ENCODE assay signal across 10 cellular contexts in the genomic region with DNA sequence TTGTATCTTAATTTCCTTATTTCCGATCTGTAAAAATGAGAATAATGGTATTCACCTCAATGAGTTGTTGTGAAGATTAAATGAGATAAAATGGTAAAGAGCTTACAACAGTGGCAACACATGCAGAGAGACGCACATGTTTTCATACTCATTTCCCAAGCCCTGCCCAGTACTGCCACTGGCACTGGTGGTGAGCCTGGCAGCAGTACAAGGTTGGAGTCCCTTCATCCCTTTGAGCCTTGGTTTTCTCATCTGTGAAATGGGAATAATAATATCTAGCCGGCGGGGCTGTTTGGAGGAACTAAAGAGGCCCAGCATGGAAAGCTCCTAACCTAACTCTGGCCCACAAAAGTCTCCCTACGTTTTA. TPM values are rescaled to one million over a fixed set of nuclear protein-coding genes. Genes with fewer than 3 reads are reported as not detected.
DNase-seq lines count a peak whose midpoint lies in the region; ATAC-seq, FAIRE-seq and TF ChIP-seq lines count a peak whose summit lies in the region.
"Had no signal": no experiment of that assay in that cellular context is flagged by ENCODE, and none has a peak within 500 bp of the region (broad histone marks: within the 10 kb centered on the region; RNA-seq: fewer than 3 reads in every experiment).

No MANE protein-coding gene starts in this region.

- H3K36me3 ChIP-seq in iPS-20b (ENCODE audit: insufficient read depth, low read depth, low read length) (no peaks in the 10 kb centered on the region; the same call in 1 of the 2 replicates), subcutaneous abdominal adipose tissue (ENCODE audit: control insufficient read depth in 5 of 5, insufficient read depth in 5 of 5, low read length in 5 of 5) (no peaks in the 10 kb centered on the region)

- no peaks in the 10 kb centered on the region for H3K9me3 Mint-ChIP-seq in activated naive CD4-positive, alpha-beta T cell treated with anti-CD3 and anti-CD28 coated beads, Interleukin-2, amount 50 U/mL, for 24 hours
- no peaks in the 10 kb centered on the region for H3K9me3 Mint-ChIP-seq in activated CD8-positive, alpha-beta T cell treated with anti-CD3 and anti-CD28 coated beads for 36 hours

- peak overlapping the region; percentile 71; the same call in 1 of the 2 replicates for H3K4me3 ChIP-seq in iPS-20b (ENCODE audit: low read length)
- peak overlapping the region in 1 of 5 donors; percentile 75 for H3K4me3 ChIP-seq in subcutaneous abdominal adipose tissue (ENCODE audit: low read depth in 1 of 5, low read length in 5 of 5)

- peaks cover 19% of the 10 kb centered on the region for H3K4me1 Mint-ChIP-seq in activated naive CD4-positive, alpha-beta T cell treated with anti-CD3 and anti-CD28 coated beads, Interleukin-2, amount 50 U/mL, for 24 hours
- H3K4me1 Mint-ChIP-seq in activated CD8-positive, alpha-beta T cell treated with anti-CD3 and anti-CD28 coated beads for 36 hours (ENCODE audit: low read depth), result peaks cover 17% of the 10 kb centered on the region

- DNase-seq in activated naive CD4-positive, alpha-beta T cell treated with Interleukin-2 at 50 U/mL for 16 hours, result no peak
- no peak for DNase-seq in activated CD8-positive, alpha-beta T cell treated with anti-CD3 and anti-CD28 coated beads for 36 hours
- DNase-seq in urothelium cell line (ENCODE audit: low spot score), result no peak
- DNase-seq in GF-D8 (lab: John Stamatoyannopoulos, UW), result no peak
- DNase-seq in activated gamma-delta T cell (lab: John Stamatoyannopoulos, UW), result no peak
- DNase-seq: NCI-H187 had no signal

- H3K9ac ChIP-seq in iPS-20b (ENCODE audit: low read depth, low read length), result no peak overlapping the region; the same call in 1 of the 2 replicates
- peak overlapping the region in 1 of 5 donors; percentile 26 for H3K9ac ChIP-seq in subcutaneous abdominal adipose tissue (ENCODE audit: low read length in 5 of 5)

- ATAC-seq in activated CD8-positive, alpha-beta T cell treated with anti-CD3 and anti-CD28 coated beads for 36 hours, result no peak

- H3K27ac ChIP-seq in iPS-20b (ENCODE audit: low read length) (peak overlapping the region; percentile 26), subcutaneous abdominal adipose tissue (ENCODE audit: low read depth, low read length) (peak overlapping the region; percentile 80)

- no peak overlapping the region for H3K27ac Mint-ChIP-seq in activated naive CD4-positive, alpha-beta T cell treated with anti-CD3 and anti-CD28 coated beads, Interleukin-2, amount 50 U/mL, for 24 hours
- H3K27ac Mint-ChIP-seq in activated CD8-positive, alpha-beta T cell treated with anti-CD3 and anti-CD28 coated beads for 36 hours, result no peak overlapping the region

- intact Hi-C loops in activated CD8-positive, alpha-beta T cell treated with anti-CD3 and anti-CD28 coated beads for 36 hours (cut with micrococcal nuclease), result no loop called here

- no peak for TF ChIP-seq CTCF in activated CD8-positive, alpha-beta T cell treated with anti-CD3 and anti-CD28 coated beads for 36 hours (IDR thresholded peaks at IDR 0.05)

- no peak for FAIRE-seq in urothelium cell line (lab: Jason Lieb, UNC)

- H3K27me3 Mint-ChIP-seq in activated naive CD4-positive, alpha-beta T cell treated with anti-CD3 and anti-CD28 coated beads, Interleukin-2, amount 50 U/mL, for 24 hours, result peaks cover 38% of the 10 kb centered on the region
- H3K27me3 Mint-ChIP-seq in activated CD8-positive, alpha-beta T cell treated with anti-CD3 and anti-CD28 coated beads for 36 hours, result peaks cover 59% of the 10 kb centered on the region

- H3K4me1 ChIP-seq in iPS-20b (ENCODE audit: insufficient read depth, low read length) (peaks cover 15% of the 10 kb centered on the region), subcutaneous abdominal adipose tissue (ENCODE audit: control insufficient read depth in 5 of 5, insufficient read depth in 5 of 5, low read length in 5 of 5) (peaks cover 9 to 57% (median 52%) of the 10 kb centered on the region in 5 donors)

- H3K27me3 ChIP-seq in iPS-20b (ENCODE audit: insufficient read depth, low read length) (no peaks in the 10 kb centered on the region), subcutaneous abdominal adipose tissue (ENCODE audit: control insufficient read depth in 5 of 5, insufficient read depth in 4 of 5, low read length in 5 of 5) (no peaks in the 10 kb centered on the region)
- H3K27me3 ChIP-seq: testis had no signal

- H3K4me3 Mint-ChIP-seq in activated naive CD4-positive, alpha-beta T cell treated with anti-CD3 and anti-CD28 coated beads, Interleukin-2, amount 50 U/mL, for 24 hours, result peak overlapping the region; percentile 80
- H3K4me3 Mint-ChIP-seq in activated CD8-positive, alpha-beta T cell treated with anti-CD3 and anti-CD28 coated beads for 36 hours, result peak overlapping the region; percentile 50

- CTCF ChIA-PET in activated CD8-positive, alpha-beta T cell treated with anti-CD3 and anti-CD28 coated beads for 36 hours (lab: Charles Lee), result interaction anchor here (0.6 to 7.8 kb wide), 3 partner anchors 14 to 182 kb away, joined by 3 to 165 read pairs (median 17); no protein-coding TSS in a partner anchor

- POLR2A ChIA-PET in activated CD8-positive, alpha-beta T cell treated with anti-CD3 and anti-CD28 coated beads for 36 hours (lab: Charles Lee), result interaction anchor here (1.0 to 1.1 kb wide), 2 partner anchors 12 to 13 kb away, joined by 3 read pairs; no protein-coding TSS in a partner anchor

- H3K36me3 Mint-ChIP-seq in activated naive CD4-positive, alpha-beta T cell treated with anti-CD3 and anti-CD28 coated beads, Interleukin-2, amount 50 U/mL, for 24 hours, result no peaks in the 10 kb centered on the region
- H3K36me3 Mint-ChIP-seq in activated CD8-positive, alpha-beta T cell treated with anti-CD3 and anti-CD28 coated beads for 36 hours (ENCODE audit: low read depth), result no peaks in the 10 kb centered on the region

- H3K9me3 ChIP-seq in iPS-20b (ENCODE audit: insufficient read depth, low read depth, low read length), result no peaks in the 10 kb centered on the region
- no peaks in the 10 kb centered on the region for H3K9me3 ChIP-seq in subcutaneous abdominal adipose tissue (ENCODE audit: control insufficient read depth in 5 of 5, low read length in 5 of 5)
- H3K9me3 ChIP-seq: testis had no signal

RNA-seq across cellular contexts. Expression of a gene that starts 0.9 kb away (rescaled TPM):
- total RNA-seq in activated CD8-positive, alpha-beta T cell treated with anti-CD3 and anti-CD28 coated beads for 36 hours, result under 1 TPM; 0.31 to 0.45 TPM

RNA-seq across cellular contexts. Expression of a gene that starts 50.1 kb away (rescaled TPM):
- total RNA-seq in activated CD8-positive, alpha-beta T cell treated with anti-CD3 and anti-CD28 coated beads for 36 hours, result 10 to 100 TPM; 27.4 to 33.6 TPM
